ENCODE assay signal across 13 cellular contexts in the genomic region with DNA sequence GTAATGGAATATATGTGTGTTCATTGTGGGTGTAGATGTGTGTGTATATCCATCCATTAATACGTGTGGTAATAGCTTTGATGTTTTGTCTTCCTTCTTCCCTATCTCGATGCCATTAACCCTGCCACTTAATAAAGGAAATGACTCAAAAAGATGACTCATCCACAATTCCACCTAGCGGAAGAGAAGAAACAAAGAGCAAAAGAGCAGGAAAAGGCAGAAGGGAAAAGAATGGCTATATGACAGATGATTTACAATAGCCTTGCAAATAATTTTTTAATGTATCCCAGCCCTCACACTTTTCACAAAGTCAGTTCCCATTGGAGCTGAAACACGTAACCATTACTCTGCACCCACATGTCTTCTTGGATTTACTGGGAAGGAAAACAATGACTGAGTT.
A peak's percentile ranks its signal among the peaks of the same experiment; 100 is the strongest.
DNase-seq lines count a peak whose midpoint lies in the region; ATAC-seq and TF ChIP-seq lines count a peak whose summit lies in the region.
"Had no signal": no experiment of that assay in that cellular context is flagged by ENCODE, and none has a peak within 500 bp of the region (broad histone marks: within the 10 kb centered on the region; RNA-seq: fewer than 3 reads in every experiment).

No MANE protein-coding gene starts in this region.

- no peak overlapping the region for H3K4me3 ChIP-seq in choroid plexus epithelial cell (ENCODE audit: low read depth, low read length)
- H3K4me3 ChIP-seq: adrenal gland, lung, prostate gland, upper lobe of left lung had no signal

- DNase-seq in GM03348 (ENCODE audit: low spot score) (peak; percentile 17), NCI-H748 (lab: John Stamatoyannopoulos, UW; ENCODE audit: unreplicated experiment) (peak; percentile 29), choroid plexus epithelial cell (ENCODE audit: low read depth) (peak; percentile 43), myocyte (ENCODE audit: low read depth) (peak; percentile 33), NCI-H446 treated with DMSO at 0.1 percent for 48 hours (lab: John Stamatoyannopoulos, UW) (no peak)
- DNase-seq in stimulated activated CD4-positive, alpha-beta T cell treated with anti-CD3 and anti-CD28 coated beads, Interleukin-2, amount 100 ng/mL, for 24 hours = no peak
- DNase-seq: adrenal gland, NCI-H2029 treated with DMSO at 0.1 percent for 48 hours, T-helper 1 cell, upper lobe of left lung had no signal

- no peak for ATAC-seq in GM21786 (IDR thresholded peaks at IDR 0.05; ENCODE audit: unreplicated experiment)

- TF ChIP-seq CTCF in choroid plexus epithelial cell (conservative IDR thresholded peaks at IDR 0.05; ENCODE audit: low read depth, low read length) = no peak

Comparison
In these comparisons a context has a peak if more than half of its experiments do, and no peak if none do; other contexts are left out.
1. DNase-seq: peak in GM03348 (single experiment), NCI-H748 (single experiment), choroid plexus epithelial cell (single experiment) and myocyte (single experiment); none in stimulated activated CD4-positive, alpha-beta T cell treated with anti-CD3 and anti-CD28 coated beads, Interleukin-2, amount 100 ng/mL, for 24 hours (0 of 2) and NCI-H446 treated with DMSO at 0.1 percent for 48 hours (single experiment).